ENCODE assay signal across 26 cellular contexts in genomic region chr11:86503131-86503530, GRCh38.
"Had no signal": no experiment of that assay in that cellular context is flagged by ENCODE, and none has a peak within 500 bp of the region (broad histone marks: within the 10 kb centered on the region; RNA-seq: fewer than 3 reads in every experiment).

No MANE protein-coding gene starts in this region.

- H3K27ac ChIP-seq: dorsolateral prefrontal cortex, epithelial cell of prostate, gastrocnemius medialis, hepatocyte, parathyroid adenoma, right lobe of liver, thoracic aorta, upper lobe of right lung had no signal

- H3K36me3 Mint-ChIP-seq: natural killer cell treated with Interleukin-12 subunit alpha and Interleukin-12 subunit beta and Interleukin-15 and Interleukin-18, amount 100 ng/mL, for 72 hours; stimulated activated naive B cell treated with anti-CD40 and anti-IgM and Interleukin-4, amounts not matched to agents 10 μg/mL and 1 μg/mL and 100 μg/mL, for 72 hours had no signal

- H3K27me3 Mint-ChIP-seq: stimulated activated naive B cell treated with anti-CD40 and anti-IgM and Interleukin-4, amounts not matched to agents 10 μg/mL and 1 μg/mL and 100 μg/mL, for 72 hours had no signal

- H3K9me3 Mint-ChIP-seq: natural killer cell treated with Interleukin-12 subunit alpha and Interleukin-12 subunit beta and Interleukin-15 and Interleukin-18, amount 100 ng/mL, for 72 hours; neural crest cell; stimulated activated naive B cell treated with anti-CD40 and anti-IgM and Interleukin-4, amounts not matched to agents 10 μg/mL and 1 μg/mL and 100 μg/mL, for 72 hours; stimulated activated naive CD8-positive, alpha-beta T cell treated with anti-CD3 and anti-CD28 coated beads, Interleukin-15, Interleukin-2, amounts not matched to agents 100 ng/mL and 50 ng/mL, for 24 hours had no signal

- DNase-seq: cortex of kidney; dorsolateral prefrontal cortex; effector CD4-positive, alpha-beta T cell; foreskin fibroblast; gastrocnemius medialis; head of caudate nucleus; kidney; mesendoderm; right lobe of liver; small intestine; stimulated activated CD4-positive, alpha-beta T cell treated with anti-CD3 and anti-CD28 coated beads, Interleukin-15, amount 100 ng/mL, for 24 hours; stimulated activated CD4-positive, alpha-beta T cell treated with anti-CD3 and anti-CD28 coated beads, Interleukin-2, amount 100 ng/mL, for 48 hours; stimulated activated naive B cell treated with anti-CD40 and anti-IgM and Interleukin-4, amounts not matched to agents 10 μg/mL and 1 μg/mL and 100 μg/mL, for 72 hours; upper lobe of right lung had no signal

- H3K27me3 ChIP-seq: dorsolateral prefrontal cortex, gastrocnemius medialis, hepatocyte, right lobe of liver, tibial nerve, upper lobe of right lung, vagina had no signal

- H2AFZ ChIP-seq: hepatocyte, parathyroid adenoma had no signal

- H3K4me1 ChIP-seq: tibial nerve, upper lobe of right lung, vagina had no signal

- FAIRE-seq: kidney, small intestine had no signal

- H3K4me2 ChIP-seq: hepatocyte had no signal

- H3K27ac Mint-ChIP-seq: natural killer cell treated with Interleukin-12 subunit alpha and Interleukin-12 subunit beta and Interleukin-15 and Interleukin-18, amount 100 ng/mL, for 72 hours; progenitor cell of endocrine pancreas; stimulated activated naive B cell treated with anti-CD40 and anti-IgM and Interleukin-4, amounts not matched to agents 10 μg/mL and 1 μg/mL and 100 μg/mL, for 72 hours; stimulated activated naive CD8-positive, alpha-beta T cell treated with anti-CD3 and anti-CD28 coated beads, Interleukin-15, Interleukin-2, amounts not matched to agents 100 ng/mL and 50 ng/mL, for 24 hours had no signal

- H3K4me3 ChIP-seq: dorsolateral prefrontal cortex, gastrocnemius medialis, hepatocyte, right lobe of liver, thoracic aorta, tibial nerve, upper lobe of right lung, vagina had no signal

- H3K9me3 ChIP-seq: gastrocnemius medialis, right lobe of liver, thoracic aorta, tibial nerve, upper lobe of right lung, vagina had no signal

- H3K4me1 Mint-ChIP-seq: stimulated activated naive B cell treated with anti-CD40 and anti-IgM and Interleukin-4, amounts not matched to agents 10 μg/mL and 1 μg/mL and 100 μg/mL, for 72 hours had no signal

- H3K9ac ChIP-seq: parathyroid adenoma had no signal

- H3K36me3 ChIP-seq: right lobe of liver, thoracic aorta, upper lobe of right lung, vagina had no signal

- ATAC-seq: esophagus mucosa; gastrocnemius medialis; left lobe of liver; stimulated activated naive B cell treated with anti-CD40 and anti-IgM and Interleukin-4, amounts not matched to agents 10 μg/mL and 1 μg/mL and 100 μg/mL, for 72 hours; upper lobe of right lung had no signal

- H3K4me3 Mint-ChIP-seq: neural crest cell; stimulated activated naive B cell treated with anti-CD40 and anti-IgM and Interleukin-4, amounts not matched to agents 10 μg/mL and 1 μg/mL and 100 μg/mL, for 72 hours; stimulated activated naive CD8-positive, alpha-beta T cell treated with anti-CD3 and anti-CD28 coated beads, Interleukin-15, Interleukin-2, amounts not matched to agents 100 ng/mL and 50 ng/mL, for 24 hours had no signal
